In genomic region chr9:135887021-135887507, GRCh38 we compare ENCODE assay signal across 1 cellular context.
TF ChIP-seq lines count a peak whose summit lies in the region.

No MANE protein-coding gene starts in this region.

TF ChIP-seq in GM12878, 131 proteins besides CTCF, POLR2A, EP300 and RAD21 (continued from another document):
- TF ChIP-seq E4F1 (IDR thresholded peaks at IDR 0.05; ENCODE audit: borderline replicate concordance, partially characterized antibody), result no peak
- TF ChIP-seq ZZZ3 (IDR thresholded peaks at IDR 0.05; ENCODE audit: control insufficient read depth, insufficient read length, low read depth), result no peak
- no peak for TF ChIP-seq TBL1XR1 (IDR thresholded peaks at IDR 0.05; ENCODE audit: low read depth, low read length)
- TF ChIP-seq STAT3 (IDR thresholded peaks at IDR 0.05; ENCODE audit: low read depth, low read length), result no peak
